ENCODE assay signal across 13 cellular contexts in the genomic region with DNA sequence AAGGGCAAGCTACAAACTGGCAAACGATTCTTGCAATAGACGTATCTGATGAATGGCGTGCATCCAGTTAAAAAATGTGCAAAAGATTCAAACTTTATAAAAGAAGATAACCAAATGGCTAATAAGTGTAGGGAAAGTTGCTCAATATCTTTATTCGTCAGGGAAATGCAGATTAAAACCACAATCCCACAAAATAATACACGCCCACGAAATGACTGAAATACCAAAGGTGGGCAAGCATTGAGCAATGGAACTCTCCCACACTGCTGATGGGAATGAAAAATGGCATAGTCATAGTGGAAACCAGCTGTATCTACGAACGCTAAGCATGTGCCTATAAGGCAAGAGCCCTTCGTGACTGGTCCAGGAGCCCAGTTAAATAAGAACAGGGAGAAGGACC.
DNase-seq lines count a peak whose midpoint lies in the region; ATAC-seq and TF ChIP-seq lines count a peak whose summit lies in the region.
"Had no signal": no experiment of that assay in that cellular context is flagged by ENCODE, and none has a peak within 500 bp of the region (broad histone marks: within the 10 kb centered on the region; RNA-seq: fewer than 3 reads in every experiment).

No MANE protein-coding gene starts in this region.

- ATAC-seq in naive thymus-derived CD8-positive, alpha-beta T cell = no peak
- ATAC-seq: left colon had no signal

- H3K36me3 Mint-ChIP-seq in naive thymus-derived CD8-positive, alpha-beta T cell = no peaks in the 10 kb centered on the region
- H3K36me3 Mint-ChIP-seq: activated naive CD8-positive, alpha-beta T cell treated with anti-CD3 and anti-CD28 coated beads, Interleukin-2, amount 10 ng/mL, durations not matched to agents 7 days and 5 days had no signal

- peak; percentile 99 for DNase-seq in AG09319 (ENCODE audit: extremely low read depth, low read depth)
- DNase-seq in HT1080 (ENCODE audit: low read depth) = peak; percentile 92
- peak; percentile 76 for DNase-seq in amniotic stem cell (lab: John Stamatoyannopoulos, UW)
- peak; percentile 96 for DNase-seq in iris pigment epithelial cell (ENCODE audit: low read depth)
- DNase-seq in activated CD4-positive, alpha-beta T cell treated with anti-CD3 and anti-CD28 coated beads for 48 hours = no peak
- no peak for DNase-seq in GM13977 (ENCODE audit: low spot score)
- DNase-seq in naive thymus-derived CD8-positive, alpha-beta T cell = no peak
- DNase-seq in stimulated activated CD4-positive, alpha-beta T cell treated with anti-CD3 and anti-CD28 coated beads, Interleukin-2, amount 100 ng/mL, for 48 hours = no peak
- DNase-seq: activated naive CD8-positive, alpha-beta T cell treated with anti-CD3 and anti-CD28 coated beads, Interleukin-2, amount 10 ng/mL, durations not matched to agents 7 days and 5 days; endodermal cell; left colon; NCI-H146; occipital lobe had no signal

- TF ChIP-seq CTCF in AG09319 (IDR thresholded peaks at IDR 0.05; ENCODE audit: low read depth, low read length) = no peak
- TF ChIP-seq CTCF in GM13977 (IDR thresholded peaks at IDR 0.05; ENCODE audit: extremely low read depth, insufficient read depth, missing control alignments) = no peak

- POLR2A ChIA-PET in naive thymus-derived CD8-positive, alpha-beta T cell (lab: Charles Lee) = no interaction called here

- no peak overlapping the region for H3K27ac Mint-ChIP-seq in naive thymus-derived CD8-positive, alpha-beta T cell
- H3K27ac Mint-ChIP-seq: activated naive CD8-positive, alpha-beta T cell treated with anti-CD3 and anti-CD28 coated beads, Interleukin-2, amount 10 ng/mL, durations not matched to agents 7 days and 5 days; endodermal cell had no signal

- H3K9me3 Mint-ChIP-seq in naive thymus-derived CD8-positive, alpha-beta T cell = peaks cover 0 to 18% (median 1%) of the 10 kb centered on the region in 9 donors
- H3K9me3 Mint-ChIP-seq: endodermal cell had no signal

- peaks cover 22 to 32% (median 24%) of the 10 kb centered on the region in 5 donors for H3K27me3 Mint-ChIP-seq in naive thymus-derived CD8-positive, alpha-beta T cell

- no peak overlapping the region for H3K4me3 Mint-ChIP-seq in naive thymus-derived CD8-positive, alpha-beta T cell
- H3K4me3 Mint-ChIP-seq: activated naive CD8-positive, alpha-beta T cell treated with anti-CD3 and anti-CD28 coated beads, Interleukin-2, amount 10 ng/mL, durations not matched to agents 7 days and 5 days; endodermal cell had no signal

- no peaks in the 10 kb centered on the region for H3K4me1 Mint-ChIP-seq in naive thymus-derived CD8-positive, alpha-beta T cell
- H3K4me1 Mint-ChIP-seq: activated naive CD8-positive, alpha-beta T cell treated with anti-CD3 and anti-CD28 coated beads, Interleukin-2, amount 10 ng/mL, durations not matched to agents 7 days and 5 days had no signal

- in situ Hi-C loops in GM13977 (cut with MboI; ENCODE audit: low pct_unique_long_range_greater_than_20kb, low sequenced_read_pairs, unreplicated experiment) = no loop called here

Comparison
In these comparisons a context has a peak if more than half of its experiments do, and no peak if none do; other contexts are left out.
1. DNase-seq: peak in AG09319 (single experiment), HT1080 (single experiment), amniotic stem cell (single experiment) and iris pigment epithelial cell (single experiment); none in activated CD4-positive, alpha-beta T cell treated with anti-CD3 and anti-CD28 coated beads for 48 hours (single experiment), GM13977 (single experiment), naive thymus-derived CD8-positive, alpha-beta T cell (0 of 10) and stimulated activated CD4-positive, alpha-beta T cell treated with anti-CD3 and anti-CD28 coated beads, Interleukin-2, amount 100 ng/mL, for 48 hours (0 of 2).